Comparison of ENCODE assay signal across 22 cellular contexts in genomic region chr2:144131042-144131441, GRCh38.
DNase-seq lines count a peak whose midpoint lies in the region; ATAC-seq, FAIRE-seq and TF ChIP-seq lines count a peak whose summit lies in the region.
"Had no signal": no experiment of that assay in that cellular context is flagged by ENCODE, and none has a peak within 500 bp of the region (broad histone marks: within the 10 kb centered on the region; RNA-seq: fewer than 3 reads in every experiment).

No MANE protein-coding gene starts in this region.

- no peak overlapping the region for H3K9ac ChIP-seq in endothelial cell of umbilical vein (replicated peaks; ENCODE audit: extremely low read depth, insufficient read depth, low read length)

- no peak for TF ChIP-seq CTCF in endothelial cell of umbilical vein (IDR thresholded peaks at IDR 0.05; ENCODE audit: extremely low read depth in 1 of 2, insufficient read depth in 1 of 2, low read depth in 1 of 2, low read length in 2 of 2)
- no peak for TF ChIP-seq CTCF in GM23338 (conservative IDR thresholded peaks at IDR 0.05; ENCODE audit: low read depth in 2 of 2)
- TF ChIP-seq CTCF in stomach (IDR thresholded peaks at IDR 0.05), result no peak

- H3K4me3 ChIP-seq in endothelial cell of umbilical vein (replicated peaks in 1 of 3; ENCODE audit: insufficient read depth in 1 of 3, low read depth in 1 of 3, low read length in 3 of 3) (no peak overlapping the region), GM23338 (no peak overlapping the region), stomach (no peak overlapping the region)
- H3K4me3 ChIP-seq: coronary artery, gastroesophageal sphincter, skin epidermis, upper lobe of right lung had no signal

- dilution Hi-C loops in endothelial cell of umbilical vein (cut with MboI; ENCODE audit: extremely low pct_ligation_motif_present, low sequenced_read_pairs), result no loop called here

- FAIRE-seq in RCC 7860 (lab: Jason Lieb, UNC), result peak; percentile 30
- no peak for FAIRE-seq in endothelial cell of umbilical vein (lab: Jason Lieb, UNC)

- H2AFZ ChIP-seq in endothelial cell of umbilical vein (ENCODE audit: low read depth, low read length), result no peak overlapping the region
- no peak overlapping the region for H2AFZ ChIP-seq in GM23338

- H3K4me1 ChIP-seq in endothelial cell of umbilical vein (ENCODE audit: control insufficient read depth, extremely low read depth, insufficient read depth, low read length) (peaks cover 9% of the 10 kb centered on the region), GM23338 (ENCODE audit: insufficient read depth) (peaks cover 13% of the 10 kb centered on the region; the same call in 1 of the 2 replicates), stomach (peaks cover 0 to 7% (median 0%) of the 10 kb centered on the region in 4 donors)
- H3K4me1 ChIP-seq: gastroesophageal sphincter, upper lobe of right lung had no signal

- H3K79me2 ChIP-seq in endothelial cell of umbilical vein (ENCODE audit: control insufficient read depth, insufficient read depth, low read length) (no peaks in the 10 kb centered on the region), GM23338 (replicated peaks; ENCODE audit: insufficient read depth) (no peaks in the 10 kb centered on the region)

- H3K4me3 Mint-ChIP-seq in activated naive CD8-positive, alpha-beta T cell treated with anti-CD3 and anti-CD28 coated beads, Interleukin-2, amount 50 U/mL, for 24 hours, result no peak overlapping the region
- H3K4me3 Mint-ChIP-seq in activated naive CD8-positive, alpha-beta T cell treated with anti-CD3 and anti-CD28 coated beads for 36 hours, result no peak overlapping the region
- H3K4me3 Mint-ChIP-seq in GM23338, result no peak overlapping the region
- H3K4me3 Mint-ChIP-seq: activated naive CD4-positive, alpha-beta T cell treated with anti-CD3 and anti-CD28 coated beads for 36 hours had no signal

- intact Hi-C loops in endothelial cell of umbilical vein (cut with micrococcal nuclease) (no loop called here), stomach (cut with DNase I; ENCODE audit: low total_unique reads) (no loop called here)

- H3K9me3 Mint-ChIP-seq in activated naive CD8-positive, alpha-beta T cell treated with anti-CD3 and anti-CD28 coated beads, Interleukin-2, amount 50 U/mL, for 24 hours, result peaks cover 3% of the 10 kb centered on the region
- no peaks in the 10 kb centered on the region for H3K9me3 Mint-ChIP-seq in activated naive CD8-positive, alpha-beta T cell treated with anti-CD3 and anti-CD28 coated beads for 36 hours
- no peaks in the 10 kb centered on the region for H3K9me3 Mint-ChIP-seq in GM23338
- H3K9me3 Mint-ChIP-seq: activated naive CD4-positive, alpha-beta T cell treated with anti-CD3 and anti-CD28 coated beads for 36 hours had no signal

- no peaks in the 10 kb centered on the region for H3K27me3 Mint-ChIP-seq in activated naive CD8-positive, alpha-beta T cell treated with anti-CD3 and anti-CD28 coated beads, Interleukin-2, amount 50 U/mL, for 24 hours
- H3K27me3 Mint-ChIP-seq in activated naive CD8-positive, alpha-beta T cell treated with anti-CD3 and anti-CD28 coated beads for 36 hours, result no peaks in the 10 kb centered on the region
- no peaks in the 10 kb centered on the region for H3K27me3 Mint-ChIP-seq in GM23338 (ENCODE audit: insufficient read depth, low read depth, poor library complexity)
- H3K27me3 Mint-ChIP-seq: progenitor cell of endocrine pancreas had no signal

- peaks cover 12% of the 10 kb centered on the region for H3K36me3 Mint-ChIP-seq in activated naive CD8-positive, alpha-beta T cell treated with anti-CD3 and anti-CD28 coated beads, Interleukin-2, amount 50 U/mL, for 24 hours (ENCODE audit: low read depth)
- peaks cover 14% of the 10 kb centered on the region for H3K36me3 Mint-ChIP-seq in activated naive CD8-positive, alpha-beta T cell treated with anti-CD3 and anti-CD28 coated beads for 36 hours
- H3K36me3 Mint-ChIP-seq in GM23338 (ENCODE audit: low read depth), result no peaks in the 10 kb centered on the region

- H4K20me1 ChIP-seq in endothelial cell of umbilical vein (replicated peaks; ENCODE audit: control insufficient read depth, extremely low read depth, insufficient read depth, low read length), result no peaks in the 10 kb centered on the region
- no peaks in the 10 kb centered on the region for H4K20me1 ChIP-seq in GM23338 (replicated peaks; ENCODE audit: insufficient read depth)

- H3K4me2 ChIP-seq in endothelial cell of umbilical vein (ENCODE audit: insufficient read depth, low read length), result peak overlapping the region; percentile 6
- no peak overlapping the region for H3K4me2 ChIP-seq in GM23338

- H3K36me3 ChIP-seq in endothelial cell of umbilical vein (ENCODE audit: control insufficient read depth in 2 of 2, extremely low read depth in 1 of 2, insufficient read depth in 2 of 2, low read length in 2 of 2) (no peaks in the 10 kb centered on the region), GM23338 (ENCODE audit: insufficient read depth) (no peaks in the 10 kb centered on the region), stomach (no peaks in the 10 kb centered on the region)
- H3K36me3 ChIP-seq: gastroesophageal sphincter, upper lobe of right lung had no signal

- H3F3A ChIP-seq in GM23338 (replicated peaks; ENCODE audit: low read depth), result no peaks in the 10 kb centered on the region

- BruUV-seq in endothelial cell of umbilical vein (replicated peaks; lab: Mats Ljungman, UMichigan), result no TSS peak

- H3K9me2 ChIP-seq in GM23338 (ENCODE audit: insufficient read depth), result no peaks in the 10 kb centered on the region

- 72 to 80% (median 74%) methylated on average over 5 of the region's 5 CpGs for WGBS in stomach, 5 donors

- H3K27ac ChIP-seq in endothelial cell of umbilical vein (ENCODE audit: insufficient read depth, low read depth, low read length) (no peak overlapping the region), GM23338 (ENCODE audit: low read depth) (no peak overlapping the region), stomach (no peak overlapping the region)
- H3K27ac ChIP-seq: C4-2B, coronary artery, gastroesophageal sphincter, skin epidermis, upper lobe of right lung had no signal

- no peak for TF ChIP-seq POLR2A in endothelial cell of umbilical vein (IDR thresholded peaks at IDR 0.05; ENCODE audit: low read depth, low read length)
- TF ChIP-seq POLR2A in stomach (IDR thresholded peaks at IDR 0.05), result no peak

- H3K4me1 Mint-ChIP-seq in activated naive CD8-positive, alpha-beta T cell treated with anti-CD3 and anti-CD28 coated beads, Interleukin-2, amount 50 U/mL, for 24 hours, result peaks cover 32% of the 10 kb centered on the region
- H3K4me1 Mint-ChIP-seq in activated naive CD8-positive, alpha-beta T cell treated with anti-CD3 and anti-CD28 coated beads for 36 hours, result peaks cover 1% of the 10 kb centered on the region
- H3K4me1 Mint-ChIP-seq in GM23338, result peaks cover 5% of the 10 kb centered on the region; the same call in 2 of the 3 replicates

- no peaks in the 10 kb centered on the region for H3K9me3 ChIP-seq in endothelial cell of umbilical vein (replicated peaks; ENCODE audit: control insufficient read depth, insufficient read depth, low read length)
- no peaks in the 10 kb centered on the region for H3K9me3 ChIP-seq in stomach
- H3K9me3 ChIP-seq: gastroesophageal sphincter, upper lobe of right lung had no signal

- no peak for TF ChIP-seq EP300 in stomach (IDR thresholded peaks at IDR 0.05)

- CTCF ChIA-PET in endothelial cell of umbilical vein (lab: Charles Lee), result interaction anchor here (1.2 kb wide), 2 partner anchors 19 to 31 kb away, joined by 4 read pairs; no protein-coding TSS in a partner anchor

- POLR2A ChIA-PET in endothelial cell of umbilical vein (lab: Charles Lee), result no interaction called here

- no peak for DNase-seq in activated naive CD8-positive, alpha-beta T cell treated with anti-CD3 and anti-CD28 coated beads, Interleukin-2, amount 50 U/mL, for 24 hours
- no peak for DNase-seq in activated naive CD8-positive, alpha-beta T cell treated with anti-CD3 and anti-CD28 coated beads for 36 hours
- no peak for DNase-seq in RCC 7860 (ENCODE audit: low spot score)
- DNase-seq in endothelial cell of umbilical vein (ENCODE audit: low read depth, low spot score), result peak; percentile 52
- DNase-seq in GM23338 (ENCODE audit: low spot score), result no peak
- no peak for DNase-seq in NCI-H1092 treated with DMSO at 0.1 percent for 48 hours (lab: John Stamatoyannopoulos, UW)
- DNase-seq in stomach, result no peak
- DNase-seq: activated CD4-positive, alpha-beta T cell treated with anti-CD3 and anti-CD28 coated beads, Interleukin-2, amount 50 U/mL, for 48 hours; activated naive CD4-positive, alpha-beta T cell treated with anti-CD3 and anti-CD28 coated beads for 36 hours; DMS 273 treated with DMSO at 0.1 percent for 48 hours; midbrain; NCI-H1417; NCI-H526; SHP77 treated with DMSO at 0.1 percent for 48 hours; stimulated activated CD4-positive, alpha-beta T cell treated with anti-CD3 and anti-CD28 coated beads, Interleukin-4, amount 100 ng/mL, for 1 hour; upper lobe of right lung had no signal

- peak overlapping the region; percentile 10 for H3K27ac Mint-ChIP-seq in activated naive CD8-positive, alpha-beta T cell treated with anti-CD3 and anti-CD28 coated beads, Interleukin-2, amount 50 U/mL, for 24 hours
- no peak overlapping the region for H3K27ac Mint-ChIP-seq in activated naive CD8-positive, alpha-beta T cell treated with anti-CD3 and anti-CD28 coated beads for 36 hours
- H3K27ac Mint-ChIP-seq in GM23338, result no peak overlapping the region
- H3K27ac Mint-ChIP-seq: activated naive CD4-positive, alpha-beta T cell treated with anti-CD3 and anti-CD28 coated beads for 36 hours; progenitor cell of endocrine pancreas had no signal

- no peak for ATAC-seq in activated naive CD8-positive, alpha-beta T cell treated with anti-CD3 and anti-CD28 coated beads, Interleukin-2, amount 50 U/mL, for 24 hours
- ATAC-seq in HG02973 (IDR thresholded peaks at IDR 0.05; ENCODE audit: unreplicated experiment) (no peak), GM23338 (no peak)
- ATAC-seq: gastroesophageal sphincter, upper lobe of right lung had no signal

- H3K27me3 ChIP-seq in endothelial cell of umbilical vein (ENCODE audit: control insufficient read depth in 2 of 2, insufficient read depth in 2 of 2, low read length in 2 of 2) (no peaks in the 10 kb centered on the region), GM23338 (ENCODE audit: insufficient read depth) (peaks cover 12% of the 10 kb centered on the region; the same call in 1 of the 2 replicates), stomach (no peaks in the 10 kb centered on the region)
- H3K27me3 ChIP-seq: gastroesophageal sphincter, upper lobe of right lung had no signal

- H3K9me1 ChIP-seq in endothelial cell of umbilical vein (replicated peaks; ENCODE audit: control insufficient read depth, extremely low read depth, insufficient read depth, low read length), result no peaks in the 10 kb centered on the region

TF ChIP-seq in endothelial cell of umbilical vein, 7 proteins besides CTCF, POLR2A, EP300 and RAD21 (continues in another document):
- no peak for TF ChIP-seq MYC (IDR thresholded peaks at IDR 0.05; ENCODE audit: low read depth, low read length)

TF ChIP-seq in GM23338, 12 proteins besides CTCF, POLR2A, EP300 and RAD21 (continues in another document):
- TF ChIP-seq ZNF114 (CRISPR knock-in tag; IDR thresholded peaks at IDR 0.05), result no peak
- no peak for TF ChIP-seq ZNF331 (CRISPR knock-in tag; IDR thresholded peaks at IDR 0.05; ENCODE audit: low read depth)
- no peak for TF ChIP-seq JUNB (IDR thresholded peaks at IDR 0.05; ENCODE audit: unreplicated experiment)
- no peak for TF ChIP-seq EZH2 (IDR thresholded peaks at IDR 0.05; ENCODE audit: low read depth, unreplicated experiment)
- TF ChIP-seq EZH2phosphoT487 (IDR thresholded peaks at IDR 0.05; ENCODE audit: unreplicated experiment), result no peak
